8 cellular contexts compared by ENCODE assay signal in genomic region chr6:34888441-34888820, GRCh38. TPM values are rescaled to one million over a fixed set of nuclear protein-coding genes. Genes with fewer than 3 reads are reported as not detected.
DNase-seq lines count a peak whose midpoint lies in the region; ATAC-seq lines count a peak whose summit lies in the region.

No MANE protein-coding gene starts in this region.

- H3K36me3 ChIP-seq in thymus (ENCODE audit: control insufficient read depth, insufficient read depth), result no peaks in the 10 kb centered on the region

- H3K4me1 Mint-ChIP-seq in activated T-cell treated with anti-CD3 and anti-CD28 coated beads, Interleukin-2, amount 50 U/mL, for 24 hours (ENCODE audit: low read depth), result peaks cover 55% of the 10 kb centered on the region
- peaks cover 42% of the 10 kb centered on the region for H3K4me1 Mint-ChIP-seq in activated naive CD8-positive, alpha-beta T cell treated with anti-CD3 and anti-CD28 coated beads, Interleukin-2, amount 50 U/mL, for 24 hours

- peaks cover 2% of the 10 kb centered on the region for H3K9me3 ChIP-seq in thymus (ENCODE audit: control insufficient read depth)

- peaks cover 13% of the 10 kb centered on the region for H3K4me1 ChIP-seq in thymus (ENCODE audit: control insufficient read depth, insufficient read depth, low read length)

- H3K4me3 ChIP-seq in thymus (ENCODE audit: low read length), result peak overlapping the region; percentile 98

- H3K36me3 Mint-ChIP-seq in activated T-cell treated with anti-CD3 and anti-CD28 coated beads, Interleukin-2, amount 50 U/mL, for 24 hours (ENCODE audit: low read depth), result peaks cover 44% of the 10 kb centered on the region
- H3K36me3 Mint-ChIP-seq in activated naive CD8-positive, alpha-beta T cell treated with anti-CD3 and anti-CD28 coated beads, Interleukin-2, amount 50 U/mL, for 24 hours (ENCODE audit: low read depth), result peaks cover 22% of the 10 kb centered on the region

- H3K27ac ChIP-seq in layer of hippocampus (ENCODE audit: low read depth, low read length) (peak overlapping the region; percentile 84), thymus (ENCODE audit: low read depth) (peak overlapping the region; percentile 94)

- peak overlapping the region; percentile 98 for H3K27ac Mint-ChIP-seq in activated T-cell treated with anti-CD3 and anti-CD28 coated beads, Interleukin-2, amount 50 U/mL, for 24 hours
- peak overlapping the region; percentile 98 for H3K27ac Mint-ChIP-seq in activated naive CD8-positive, alpha-beta T cell treated with anti-CD3 and anti-CD28 coated beads, Interleukin-2, amount 50 U/mL, for 24 hours

- peak overlapping the region; percentile 100 for H3K4me3 Mint-ChIP-seq in activated T-cell treated with anti-CD3 and anti-CD28 coated beads, Interleukin-2, amount 50 U/mL, for 24 hours
- peak overlapping the region; percentile 100 for H3K4me3 Mint-ChIP-seq in activated naive CD8-positive, alpha-beta T cell treated with anti-CD3 and anti-CD28 coated beads, Interleukin-2, amount 50 U/mL, for 24 hours

- DNase-seq in activated T-cell treated with anti-CD3 and anti-CD28 coated beads, Interleukin-2, amount 50 U/mL, for 24 hours, result no peak
- no peak for DNase-seq in activated T-cell treated with anti-CD3 and anti-CD28 coated beads, Interleukin-2, amount 50 U/mL, for 48 hours
- DNase-seq in activated naive CD8-positive, alpha-beta T cell treated with anti-CD3 and anti-CD28 coated beads, Interleukin-2, amount 50 U/mL, for 24 hours, result no peak
- no peak for DNase-seq in NCI-H82 treated with DMSO at 0.1 percent for 48 hours (lab: John Stamatoyannopoulos, UW; ENCODE audit: unreplicated experiment)
- no peak for DNase-seq in foreskin melanocyte
- no peak for DNase-seq in inferior parietal cortex (ENCODE audit: extremely low spot score)

- WGBS in thymus, result under 1% methylated on average over 7 of the region's 7 CpGs

- H3K27me3 ChIP-seq in layer of hippocampus (ENCODE audit: control insufficient read depth, insufficient read depth, low read length), result no peaks in the 10 kb centered on the region
- H3K27me3 ChIP-seq in thymus (ENCODE audit: control insufficient read depth, insufficient read depth), result no peaks in the 10 kb centered on the region

- ATAC-seq in activated naive CD8-positive, alpha-beta T cell treated with anti-CD3 and anti-CD28 coated beads, Interleukin-2, amount 50 U/mL, for 24 hours, result no peak

- H3K9me3 Mint-ChIP-seq in activated T-cell treated with anti-CD3 and anti-CD28 coated beads, Interleukin-2, amount 50 U/mL, for 24 hours, result peaks cover 3% of the 10 kb centered on the region
- H3K9me3 Mint-ChIP-seq in activated naive CD8-positive, alpha-beta T cell treated with anti-CD3 and anti-CD28 coated beads, Interleukin-2, amount 50 U/mL, for 24 hours, result no peaks in the 10 kb centered on the region

- H3K27me3 Mint-ChIP-seq in activated T-cell treated with anti-CD3 and anti-CD28 coated beads, Interleukin-2, amount 50 U/mL, for 24 hours, result no peaks in the 10 kb centered on the region
- no peaks in the 10 kb centered on the region for H3K27me3 Mint-ChIP-seq in activated naive CD8-positive, alpha-beta T cell treated with anti-CD3 and anti-CD28 coated beads, Interleukin-2, amount 50 U/mL, for 24 hours

RNA-seq across cellular contexts. Expression of gene TAF11, which starts 0.6 kb away (rescaled TPM):
- 62.4 TPM for polyA plus RNA-seq in thymus

RNA-seq across cellular contexts. Expression of gene ANKS1A, which starts 0.6 kb away (rescaled TPM):
- 7.7 TPM for polyA plus RNA-seq in thymus
